Comparison of ENCODE assay signal across 13 cellular contexts in the genomic region with DNA sequence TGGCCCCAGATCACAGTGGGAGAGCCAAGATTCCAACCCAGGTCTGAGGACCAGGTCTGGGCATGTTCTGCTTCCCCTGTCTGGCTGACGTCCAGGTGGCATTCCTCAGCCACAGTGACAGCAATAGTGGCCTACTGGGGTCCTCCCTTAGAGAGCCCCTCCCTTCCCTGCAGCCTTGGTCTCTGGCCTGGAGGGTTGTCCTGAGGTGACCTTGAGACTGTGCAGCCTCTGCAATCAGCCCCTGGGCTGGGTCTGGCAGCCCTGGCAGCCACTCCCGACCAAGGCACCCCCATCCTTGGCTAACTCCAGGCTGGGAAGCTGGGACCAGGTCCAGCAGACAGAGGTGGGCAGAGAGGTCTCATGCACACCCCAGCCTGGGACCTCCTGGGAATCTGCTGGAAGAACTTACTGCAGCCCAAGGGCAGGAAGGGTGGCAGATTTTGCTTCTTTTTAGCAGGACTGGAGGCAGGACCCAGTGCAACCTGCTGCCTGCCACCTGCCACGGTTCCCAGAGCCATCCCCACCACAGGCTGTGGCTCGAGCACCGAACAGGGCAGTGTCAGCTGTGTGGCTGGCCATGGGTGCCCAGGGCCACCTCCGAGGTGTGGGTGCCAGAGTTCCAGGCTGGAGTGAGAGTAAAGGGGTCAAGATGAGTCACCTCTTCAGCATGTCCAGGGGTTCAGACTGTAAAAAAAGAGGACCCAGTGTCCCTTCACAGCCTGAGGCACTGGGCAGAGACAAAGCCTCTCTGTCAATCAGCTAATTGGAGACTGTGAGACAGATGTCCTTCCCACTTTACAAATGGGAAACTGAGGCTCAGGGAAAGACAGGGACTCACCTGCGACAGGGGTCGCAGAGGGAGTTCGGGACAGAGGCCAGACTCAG. TPM values are rescaled to one million over a fixed set of nuclear protein-coding genes. Genes with fewer than 3 reads are reported as not detected.
DNase-seq lines count a peak whose midpoint lies in the region; ATAC-seq, FAIRE-seq and TF ChIP-seq lines count a peak whose summit lies in the region.
"Had no signal": no experiment of that assay in that cellular context is flagged by ENCODE, and none has a peak within 500 bp of the region (broad histone marks: within the 10 kb centered on the region; RNA-seq: fewer than 3 reads in every experiment).

No MANE protein-coding gene starts in this region.

- no peaks in the 10 kb centered on the region for H3K9me3 Mint-ChIP-seq in WTC11
- H3K9me3 Mint-ChIP-seq: activated T-cell treated with anti-CD3 and anti-CD28 coated beads, Interleukin-2, amount 50 U/mL, for 4 hours; nephron progenitor cell had no signal

- no peak overlapping the region for H3K4me3 ChIP-seq in small intestine (ENCODE audit: low read depth in 1 of 2, low read length in 2 of 2)

- H3K4me1 ChIP-seq in small intestine (ENCODE audit: control insufficient read depth in 2 of 2, insufficient read depth in 1 of 2, low read depth in 1 of 2, low read length in 1 of 2), result no peaks in the 10 kb centered on the region

- H3K36me3 ChIP-seq in small intestine (ENCODE audit: control insufficient read depth in 2 of 2, insufficient read depth in 2 of 2, low read length in 2 of 2), result no peaks in the 10 kb centered on the region

- no peaks in the 10 kb centered on the region for H3K9me3 ChIP-seq in small intestine (ENCODE audit: control insufficient read depth, low read depth)

- POLR2A ChIA-PET in WTC11 (lab: Charles Lee), result no interaction called here

- no peaks in the 10 kb centered on the region for H3K27me3 ChIP-seq in small intestine (ENCODE audit: control insufficient read depth in 2 of 2, insufficient read depth in 2 of 2, low read length in 2 of 2)

- TF ChIP-seq RAD21 in Ishikawa (IDR thresholded peaks at IDR 0.05; ENCODE audit: low read depth), result no peak

- H3K4me1 Mint-ChIP-seq in WTC11, result peaks cover 51% of the 10 kb centered on the region

- H3K4me3 Mint-ChIP-seq in WTC11, result no peak overlapping the region
- H3K4me3 Mint-ChIP-seq: activated T-cell treated with anti-CD3 and anti-CD28 coated beads, Interleukin-2, amount 50 U/mL, for 4 hours; nephron progenitor cell had no signal

- H3K27ac ChIP-seq in small intestine (ENCODE audit: low read depth in 1 of 2, low read length in 1 of 2), result no peak overlapping the region

- ATAC-seq in GM19035 (IDR thresholded peaks at IDR 0.05; ENCODE audit: unreplicated experiment) (no peak), WTC11 (no peak)
- ATAC-seq: activated T-cell treated with anti-CD3 and anti-CD28 coated beads, Interleukin-2, amount 50 U/mL, for 4 hours had no signal

- no peak overlapping the region for H3K27ac Mint-ChIP-seq in WTC11
- H3K27ac Mint-ChIP-seq: nephron progenitor cell had no signal

- no peak for FAIRE-seq in small intestine (lab: Jason Lieb, UNC)

- no peak for TF ChIP-seq CTCF in WTC11 (IDR thresholded peaks at IDR 0.05)

- peaks cover 5% of the 10 kb centered on the region; the same call in 1 of the 2 replicates for H3K36me3 Mint-ChIP-seq in WTC11

- WGBS in small intestine, 3 donors, result 18 to 61% (median 44%) methylated on average over 9 of the region's 9 CpGs

- DNase-seq in DMS79 (lab: John Stamatoyannopoulos, UW) (peak; percentile 24), glomerular visceral epithelial cell (ENCODE audit: extremely low spot score) (peak; percentile 60), small intestine (peak; percentile 33), CD1c-positive myeloid dendritic cell (ENCODE audit: extremely low spot score) (no peak), WTC11 (ENCODE audit: low spot score) (no peak)
- DNase-seq: activated CD4-positive, CD25-positive, alpha-beta regulatory T cell; activated T-cell treated with anti-CD3 and anti-CD28 coated beads, Interleukin-2, amount 50 U/mL, for 4 hours; amygdala; NCI-H2171; nephron progenitor cell had no signal

- TF ChIP-seq EP300 in Ishikawa (IDR thresholded peaks at IDR 0.05; ENCODE audit: borderline replicate concordance), result peak; percentile 62; the same call in 1 of the 2 replicates

- CTCF ChIA-PET in WTC11 (lab: Charles Lee), result interaction anchor here (1.2 to 9.2 kb wide), 2 partner anchors 21 to 54 kb away, joined by 3 to 79 read pairs; a partner anchor contains a TSS

- H3K27me3 Mint-ChIP-seq in WTC11 (ENCODE audit: low read depth), result peaks cover 11% of the 10 kb centered on the region

TF ChIP-seq in Ishikawa, 13 proteins besides CTCF, POLR2A, EP300 and RAD21 (continues in another document):
- TF ChIP-seq CEBPB (IDR thresholded peaks at IDR 0.05) (no peak), ZBTB7A (IDR thresholded peaks at IDR 0.05; ENCODE audit: low read depth) (0 out of 2 replicates have a peak, but pooled peaks have one; percentile 27), FOXM1 (IDR thresholded peaks at IDR 0.05; ENCODE audit: borderline replicate concordance, low read depth) (no peak), EGR1 (IDR thresholded peaks at IDR 0.05) (no peak), YY1 (IDR thresholded peaks at IDR 0.05; ENCODE audit: low read depth) (no peak), CREB1 (IDR thresholded peaks at IDR 0.05; ENCODE audit: low read depth) (no peak)
- TF ChIP-seq, protein P1, sequence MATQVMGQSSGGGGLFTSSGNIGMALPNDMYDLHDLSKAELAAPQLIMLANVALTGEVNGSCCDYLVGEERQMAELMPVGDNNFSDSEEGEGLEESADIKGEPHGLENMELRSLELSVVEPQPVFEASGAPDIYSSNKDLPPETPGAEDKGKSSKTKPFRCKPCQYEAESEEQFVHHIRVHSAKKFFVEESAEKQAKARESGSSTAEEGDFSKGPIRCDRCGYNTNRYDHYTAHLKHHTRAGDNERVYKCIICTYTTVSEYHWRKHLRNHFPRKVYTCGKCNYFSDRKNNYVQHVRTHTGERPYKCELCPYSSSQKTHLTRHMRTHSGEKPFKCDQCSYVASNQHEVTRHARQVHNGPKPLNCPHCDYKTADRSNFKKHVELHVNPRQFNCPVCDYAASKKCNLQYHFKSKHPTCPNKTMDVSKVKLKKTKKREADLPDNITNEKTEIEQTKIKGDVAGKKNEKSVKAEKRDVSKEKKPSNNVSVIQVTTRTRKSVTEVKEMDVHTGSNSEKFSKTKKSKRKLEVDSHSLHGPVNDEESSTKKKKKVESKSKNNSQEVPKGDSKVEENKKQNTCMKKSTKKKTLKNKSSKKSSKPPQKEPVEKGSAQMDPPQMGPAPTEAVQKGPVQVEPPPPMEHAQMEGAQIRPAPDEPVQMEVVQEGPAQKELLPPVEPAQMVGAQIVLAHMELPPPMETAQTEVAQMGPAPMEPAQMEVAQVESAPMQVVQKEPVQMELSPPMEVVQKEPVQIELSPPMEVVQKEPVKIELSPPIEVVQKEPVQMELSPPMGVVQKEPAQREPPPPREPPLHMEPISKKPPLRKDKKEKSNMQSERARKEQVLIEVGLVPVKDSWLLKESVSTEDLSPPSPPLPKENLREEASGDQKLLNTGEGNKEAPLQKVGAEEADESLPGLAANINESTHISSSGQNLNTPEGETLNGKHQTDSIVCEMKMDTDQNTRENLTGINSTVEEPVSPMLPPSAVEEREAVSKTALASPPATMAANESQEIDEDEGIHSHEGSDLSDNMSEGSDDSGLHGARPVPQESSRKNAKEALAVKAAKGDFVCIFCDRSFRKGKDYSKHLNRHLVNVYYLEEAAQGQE (IDR thresholded peaks at IDR 0.05; ENCODE audit: low read depth), result no peak

TF ChIP-seq in WTC11, 78 proteins besides CTCF, POLR2A, EP300 and RAD21 (continues in another document):
- TF ChIP-seq, protein P2, sequence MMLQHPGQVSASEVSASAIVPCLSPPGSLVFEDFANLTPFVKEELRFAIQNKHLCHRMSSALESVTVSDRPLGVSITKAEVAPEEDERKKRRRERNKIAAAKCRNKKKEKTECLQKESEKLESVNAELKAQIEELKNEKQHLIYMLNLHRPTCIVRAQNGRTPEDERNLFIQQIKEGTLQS (CRISPR knock-in tag; conservative IDR thresholded peaks at IDR 0.05), result no peak
- TF ChIP-seq, protein P3, sequence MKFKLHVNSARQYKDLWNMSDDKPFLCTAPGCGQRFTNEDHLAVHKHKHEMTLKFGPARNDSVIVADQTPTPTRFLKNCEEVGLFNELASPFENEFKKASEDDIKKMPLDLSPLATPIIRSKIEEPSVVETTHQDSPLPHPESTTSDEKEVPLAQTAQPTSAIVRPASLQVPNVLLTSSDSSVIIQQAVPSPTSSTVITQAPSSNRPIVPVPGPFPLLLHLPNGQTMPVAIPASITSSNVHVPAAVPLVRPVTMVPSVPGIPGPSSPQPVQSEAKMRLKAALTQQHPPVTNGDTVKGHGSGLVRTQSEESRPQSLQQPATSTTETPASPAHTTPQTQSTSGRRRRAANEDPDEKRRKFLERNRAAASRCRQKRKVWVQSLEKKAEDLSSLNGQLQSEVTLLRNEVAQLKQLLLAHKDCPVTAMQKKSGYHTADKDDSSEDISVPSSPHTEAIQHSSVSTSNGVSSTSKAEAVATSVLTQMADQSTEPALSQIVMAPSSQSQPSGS (CRISPR knock-in tag; IDR thresholded peaks at IDR 0.05; ENCODE audit: borderline replicate concordance, low read depth), result no peak
- TF ChIP-seq ZNF263 (CRISPR knock-in tag; IDR thresholded peaks at IDR 0.05; ENCODE audit: low read depth), result no peak

RNA-seq across cellular contexts. Expression of a gene that starts 12.6 kb away (rescaled TPM):
- 10 to 100 TPM; 10.9 to 13.9 (median 12.2) TPM for polyA plus RNA-seq in small intestine
- 42.4 to 48.5 TPM (median 44.0 TPM) in 3 replicates for total RNA-seq in WTC11 (2021)
- total RNA-seq: M059J had no signal

RNA-seq across cellular contexts. Expression of a gene that starts 20.0 kb away (rescaled TPM):
- polyA plus RNA-seq in small intestine, result 100 to 1,000 TPM in 2 of 3 donors, 10 to 100 TPM in 1; 74.0 to 155 (median 154) TPM
- 40.6 to 46.7 TPM (median 46.5 TPM) in 3 replicates for total RNA-seq in WTC11 (2021)

RNA-seq across cellular contexts. Expression of a gene that starts 50.5 kb away (rescaled TPM):
- polyA plus RNA-seq in small intestine, result 10 to 100 TPM; 43.0 to 83.2 (median 56.2) TPM
- 153 to 209 TPM (median 158 TPM) in 3 replicates for total RNA-seq in WTC11 (2021)

Comparison
In these comparisons a context has a peak if more than half of its experiments do, and no peak if none do; other contexts are left out.
1. DNase-seq: peak in DMS79 (single experiment), glomerular visceral epithelial cell (single experiment) and small intestine (single experiment); none in CD1c-positive myeloid dendritic cell (single experiment) and WTC11 (single experiment).